1 cellular context compared by ENCODE assay signal in the genomic region with DNA sequence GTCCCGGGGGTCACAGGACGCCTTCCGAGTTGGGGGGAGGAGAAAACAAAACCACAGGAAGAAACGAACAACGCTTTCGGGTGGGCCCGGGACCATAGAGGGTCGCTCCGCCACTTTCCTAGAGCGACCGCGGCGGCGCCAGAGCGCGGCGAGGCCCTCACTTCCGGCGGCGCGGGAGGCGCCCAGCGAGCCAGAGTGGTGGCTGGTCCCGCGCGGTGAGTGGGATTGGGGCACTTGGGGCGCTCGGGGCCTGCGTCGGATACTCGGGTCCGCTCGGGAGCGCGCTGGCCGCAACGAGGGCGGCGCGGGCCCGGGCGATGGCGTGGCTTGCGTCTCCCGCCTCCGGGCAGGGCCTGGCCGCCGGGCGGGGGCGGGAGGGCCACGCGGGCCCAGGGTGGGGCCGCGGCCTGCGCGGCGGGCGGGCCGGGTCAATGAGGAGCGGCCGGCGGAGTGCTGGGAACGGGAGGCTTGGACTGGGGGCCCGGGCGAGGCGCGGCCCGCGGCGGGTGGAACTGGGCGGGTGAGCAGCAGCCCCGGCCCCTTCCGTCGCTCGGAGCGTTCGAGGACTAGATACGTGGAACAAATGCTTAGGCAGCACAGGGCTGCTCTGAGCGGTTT.
TF ChIP-seq lines count a peak whose summit lies in the region.

Gene ZNF22 (plus strand): TSS at position 160 of the 618 bp plus-strand sequence. CDS start 2,446 bp downstream, outside the sequence.

TF ChIP-seq in GM12878, 131 proteins besides CTCF, POLR2A, EP300 and RAD21 (continued from another document):
- TF ChIP-seq PKNOX1 (IDR thresholded peaks at IDR 0.05) (no peak), NR2F1 (conservative IDR thresholded peaks at IDR 0.05) (peak; percentile 87; the same call in 1 of the 2 replicates), CUX1 (IDR thresholded peaks at IDR 0.05; ENCODE audit: insufficient replicate concordance, low read depth, low read length) (no peak), CBFB (IDR thresholded peaks at IDR 0.05; ENCODE audit: low read depth) (0 out of 2 replicates have a peak, but pooled peaks have one; percentile 44), ETV6 (conservative IDR thresholded peaks at IDR 0.05 in 1 of 2, IDR thresholded peaks at IDR 0.05 in 1 of 2; ENCODE audit: borderline replicate concordance in 1 of 2, low read depth in 1 of 2) (no peak), RAD51 (IDR thresholded peaks at IDR 0.05) (no peak), ZNF217 (IDR thresholded peaks at IDR 0.05) (no peak), NFIC (IDR thresholded peaks at IDR 0.05; ENCODE audit: low read depth, low read length) (peak; percentile 21; the same call in 1 of the 2 replicates), MEF2A (IDR thresholded peaks at IDR 0.05; ENCODE audit: insufficient read depth, low read depth, low read length) (no peak), TCF3 (IDR thresholded peaks at IDR 0.05; ENCODE audit: borderline replicate concordance, insufficient read depth, low read depth, low read length) (peak; percentile 35; the same call in 1 of the 2 replicates), MTA2 (IDR thresholded peaks at IDR 0.05; ENCODE audit: low read depth) (no peak), CBX3 (IDR thresholded peaks at IDR 0.05; ENCODE audit: borderline replicate concordance, low read depth) (no peak), RCOR1 (conservative IDR thresholded peaks at IDR 0.05; ENCODE audit: low read depth, low read length) (no peak), RUNX3 (IDR thresholded peaks at IDR 0.05; ENCODE audit: low read length) (peak; percentile 80), CREM (IDR thresholded peaks at IDR 0.05; ENCODE audit: low read depth) (peak; percentile 54), CHD1 (IDR thresholded peaks at IDR 0.05; ENCODE audit: low read depth, low read length) (no peak), ZNF207 (IDR thresholded peaks at IDR 0.05; ENCODE audit: borderline replicate concordance) (no peak; the same call in 1 of the 2 replicates), ZBTB4 (CRISPR knock-in tag; IDR thresholded peaks at IDR 0.05) (no peak), ZNF622 (IDR thresholded peaks at IDR 0.05) (no peak), ZNF384 (IDR thresholded peaks at IDR 0.05; ENCODE audit: borderline replicate concordance, low read depth, low read length) (no peak), JUND (IDR thresholded peaks at IDR 0.05; ENCODE audit: low read depth, low read length) (no peak), SREBF1 (IDR thresholded peaks at IDR 0.05; ENCODE audit: low read length) (no peak)
- TF ChIP-seq, protein P1, sequence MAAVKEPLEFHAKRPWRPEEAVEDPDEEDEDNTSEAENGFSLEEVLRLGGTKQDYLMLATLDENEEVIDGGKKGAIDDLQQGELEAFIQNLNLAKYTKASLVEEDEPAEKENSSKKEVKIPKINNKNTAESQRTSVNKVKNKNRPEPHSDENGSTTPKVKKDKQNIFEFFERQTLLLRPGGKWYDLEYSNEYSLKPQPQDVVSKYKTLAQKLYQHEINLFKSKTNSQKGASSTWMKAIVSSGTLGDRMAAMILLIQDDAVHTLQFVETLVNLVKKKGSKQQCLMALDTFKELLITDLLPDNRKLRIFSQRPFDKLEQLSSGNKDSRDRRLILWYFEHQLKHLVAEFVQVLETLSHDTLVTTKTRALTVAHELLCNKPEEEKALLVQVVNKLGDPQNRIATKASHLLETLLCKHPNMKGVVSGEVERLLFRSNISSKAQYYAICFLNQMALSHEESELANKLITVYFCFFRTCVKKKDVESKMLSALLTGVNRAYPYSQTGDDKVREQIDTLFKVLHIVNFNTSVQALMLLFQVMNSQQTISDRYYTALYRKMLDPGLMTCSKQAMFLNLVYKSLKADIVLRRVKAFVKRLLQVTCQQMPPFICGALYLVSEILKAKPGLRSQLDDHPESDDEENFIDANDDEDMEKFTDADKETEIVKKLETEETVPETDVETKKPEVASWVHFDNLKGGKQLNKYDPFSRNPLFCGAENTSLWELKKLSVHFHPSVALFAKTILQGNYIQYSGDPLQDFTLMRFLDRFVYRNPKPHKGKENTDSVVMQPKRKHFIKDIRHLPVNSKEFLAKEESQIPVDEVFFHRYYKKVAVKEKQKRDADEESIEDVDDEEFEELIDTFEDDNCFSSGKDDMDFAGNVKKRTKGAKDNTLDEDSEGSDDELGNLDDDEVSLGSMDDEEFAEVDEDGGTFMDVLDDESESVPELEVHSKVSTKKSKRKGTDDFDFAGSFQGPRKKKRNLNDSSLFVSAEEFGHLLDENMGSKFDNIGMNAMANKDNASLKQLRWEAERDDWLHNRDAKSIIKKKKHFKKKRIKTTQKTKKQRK (IDR thresholded peaks at IDR 0.05; ENCODE audit: low read depth, low read length) = no peak
